8 cellular contexts compared by ENCODE assay signal in the genomic region with DNA sequence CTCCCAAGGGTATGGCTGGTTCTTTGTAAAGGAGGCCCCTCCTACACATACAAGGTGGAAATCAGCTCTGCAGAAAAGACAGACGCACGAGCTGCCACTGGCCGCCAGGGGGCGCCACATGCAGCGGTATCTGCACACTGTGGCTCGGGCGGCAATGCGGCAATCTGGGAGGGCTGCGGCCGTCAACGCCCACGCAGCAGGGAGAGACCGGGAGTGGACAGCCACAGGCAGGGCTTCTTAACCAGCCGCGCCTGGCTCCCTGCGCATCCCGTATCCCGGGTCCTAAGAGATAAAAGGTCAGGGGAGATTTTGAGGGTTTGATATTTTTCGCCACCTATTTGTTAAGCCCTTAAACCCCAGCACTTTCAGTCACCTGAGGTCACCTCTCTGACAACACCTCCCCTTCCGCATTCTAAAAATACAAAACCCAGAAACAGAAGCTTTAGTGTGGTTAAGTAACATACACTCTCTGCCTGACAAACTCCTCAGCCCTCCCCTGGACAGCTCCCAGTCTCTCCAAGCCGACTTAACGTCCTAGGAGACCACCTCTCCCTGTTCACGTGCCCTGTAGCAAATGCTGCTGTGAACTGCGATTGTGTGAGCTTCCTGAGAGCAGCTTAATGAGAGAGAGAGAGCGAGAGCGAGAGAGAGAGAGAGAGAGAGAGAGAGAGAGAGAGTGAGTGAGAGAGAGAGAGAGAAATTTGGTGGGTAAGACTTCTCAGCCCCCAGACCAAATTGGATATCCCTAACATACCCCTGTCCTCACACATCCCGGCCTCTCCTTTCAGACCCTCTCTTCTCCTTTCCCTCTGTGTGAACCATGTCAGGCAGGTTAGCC. TPM values are rescaled to one million over a fixed set of nuclear protein-coding genes. Genes with fewer than 3 reads are reported as not detected.
DNase-seq lines count a peak whose midpoint lies in the region; ATAC-seq and TF ChIP-seq lines count a peak whose summit lies in the region.

No MANE protein-coding gene starts in this region.

- H3K9me3 Mint-ChIP-seq in natural killer cell treated with Interleukin-12 subunit alpha and Interleukin-12 subunit beta and Interleukin-15 and Interleukin-18, amount 100 ng/mL, for 72 hours = no peaks in the 10 kb centered on the region
- no peaks in the 10 kb centered on the region for H3K9me3 Mint-ChIP-seq in stimulated activated naive CD8-positive, alpha-beta T cell treated with anti-CD3 and anti-CD28 coated beads, Interleukin-15, amount 100 ng/mL, for 72 hours

- H3K4me3 ChIP-seq in DND-41 (ENCODE audit: low read depth in 1 of 2, low read length in 2 of 2) = peak overlapping the region in 1 of 2 experiments; percentile 35; a peak in 2 of 4 replicates
- peak overlapping the region; percentile 31 for H3K4me3 ChIP-seq in Jurkat, Clone E6-1 (ENCODE audit: low read length)
- H3K4me3 ChIP-seq in Panc1 (ENCODE audit: low read depth in 2 of 2, low read length in 2 of 2) = peak overlapping the region in 1 of 2 experiments; percentile 8; a peak in 1 of 4 replicates
- no peak overlapping the region for H3K4me3 ChIP-seq in fibroblast of lung (replicated peaks in 1 of 4; ENCODE audit: control extremely low read depth in 1 of 4, insufficient read depth in 1 of 4, low read depth in 3 of 4, low read length in 4 of 4)

- H3K27me3 ChIP-seq in DND-41 (ENCODE audit: insufficient read depth, low read length, poor library complexity) = peaks cover 30% of the 10 kb centered on the region
- peaks cover 20% of the 10 kb centered on the region for H3K27me3 ChIP-seq in Panc1 (ENCODE audit: control insufficient read depth, insufficient read depth, low read length)
- H3K27me3 ChIP-seq in fibroblast of lung (ENCODE audit: control insufficient read depth, insufficient read depth, low read length) = peaks cover 2% of the 10 kb centered on the region

- H3K36me3 ChIP-seq in DND-41 (ENCODE audit: insufficient read depth, low read length) (no peaks in the 10 kb centered on the region), Panc1 (ENCODE audit: control insufficient read depth, insufficient read depth, low read length) (no peaks in the 10 kb centered on the region), fibroblast of lung (ENCODE audit: control insufficient read depth, insufficient read depth, low read length) (no peaks in the 10 kb centered on the region)

- POLR2A ChIA-PET in Panc1 (lab: Charles Lee) = interaction anchor here (0.7 kb wide), 1 partner anchor 454 kb away, joined by 3 read pairs; no protein-coding TSS in a partner anchor

- H3K27ac Mint-ChIP-seq in natural killer cell treated with Interleukin-12 subunit alpha and Interleukin-12 subunit beta and Interleukin-15 and Interleukin-18, amount 100 ng/mL, for 72 hours = peak overlapping the region; percentile 72 to 87
- peak overlapping the region; percentile 48 to 81 for H3K27ac Mint-ChIP-seq in stimulated activated naive CD8-positive, alpha-beta T cell treated with anti-CD3 and anti-CD28 coated beads, Interleukin-15, amount 100 ng/mL, for 72 hours

- peak overlapping the region; percentile 60 for H3K4me2 ChIP-seq in DND-41 (ENCODE audit: insufficient read depth, low read length)
- no peak overlapping the region for H3K4me2 ChIP-seq in fibroblast of lung (ENCODE audit: extremely low read depth, insufficient read depth, low read length)

- no peaks in the 10 kb centered on the region for H3K79me2 ChIP-seq in DND-41 (ENCODE audit: insufficient read depth, low read length)
- no peaks in the 10 kb centered on the region for H3K79me2 ChIP-seq in fibroblast of lung (ENCODE audit: control insufficient read depth, insufficient read depth, low read length)

- peaks cover 5% of the 10 kb centered on the region for H4K20me1 ChIP-seq in DND-41 (ENCODE audit: insufficient read depth, low read length)
- no peaks in the 10 kb centered on the region for H4K20me1 ChIP-seq in fibroblast of lung (ENCODE audit: control insufficient read depth, extremely low read depth, insufficient read depth, low read length)

- H3K9me3 ChIP-seq in DND-41 (ENCODE audit: insufficient read depth, low read length, severe bottlenecking) (no peaks in the 10 kb centered on the region), Panc1 (ENCODE audit: control insufficient read depth, insufficient read depth, low read depth, low read length) (no peaks in the 10 kb centered on the region), fibroblast of lung (ENCODE audit: control insufficient read depth, insufficient read depth, low read depth, low read length) (no peaks in the 10 kb centered on the region)

- peaks cover 29 to 33% of the 10 kb centered on the region in 2 donors for H3K4me1 Mint-ChIP-seq in natural killer cell treated with Interleukin-12 subunit alpha and Interleukin-12 subunit beta and Interleukin-15 and Interleukin-18, amount 100 ng/mL, for 72 hours (ENCODE audit: low read depth in 2 of 2)
- H3K4me1 Mint-ChIP-seq in stimulated activated naive CD8-positive, alpha-beta T cell treated with anti-CD3 and anti-CD28 coated beads, Interleukin-15, amount 100 ng/mL, for 72 hours = peaks cover 28% of the 10 kb centered on the region

- H3K36me3 Mint-ChIP-seq in natural killer cell treated with Interleukin-12 subunit alpha and Interleukin-12 subunit beta and Interleukin-15 and Interleukin-18, amount 100 ng/mL, for 72 hours = no peaks in the 10 kb centered on the region

- DNase-seq in DND-41 = peak; percentile 79
- peak; percentile 71 for DNase-seq in Jurkat, Clone E6-1 (ENCODE audit: low read depth, low spot score)
- DNase-seq in Panc1 (ENCODE audit: low read depth, low spot score) = peak; percentile 24
- peak; percentile 85 for DNase-seq in activated T-helper 1 cell treated with Interleukin-2 at 50 U/mL for 16 hours (ENCODE audit: low read depth)
- peak; percentile 50 to 64 for DNase-seq in fibroblast of lung (ENCODE audit: low read depth in 2 of 2)
- DNase-seq in natural killer cell treated with Interleukin-12 subunit alpha and Interleukin-12 subunit beta and Interleukin-15 and Interleukin-18, amount 100 ng/mL, for 72 hours (ENCODE audit: low spot score) = peak; percentile 94
- peak; percentile 86 to 90 for DNase-seq in stimulated activated naive CD8-positive, alpha-beta T cell treated with anti-CD3 and anti-CD28 coated beads, Interleukin-15, amount 100 ng/mL, for 72 hours

- TF ChIP-seq CTCF in DND-41 (IDR thresholded peaks at IDR 0.05; ENCODE audit: borderline replicate concordance, extremely low read depth, low read length, poor library complexity, severe bottlenecking) (peak; percentile 97), Panc1 (IDR thresholded peaks at IDR 0.05) (peak; percentile 91), fibroblast of lung (conservative IDR thresholded peaks at IDR 0.05 in 1 of 2, IDR thresholded peaks at IDR 0.05 in 1 of 2; ENCODE audit: low read depth in 1 of 2, low read length in 2 of 2) (peak; percentile 78 to 90)

- H3K27me3 Mint-ChIP-seq in natural killer cell treated with Interleukin-12 subunit alpha and Interleukin-12 subunit beta and Interleukin-15 and Interleukin-18, amount 100 ng/mL, for 72 hours = peaks cover 22 to 26% of the 10 kb centered on the region in 2 donors
- no peaks in the 10 kb centered on the region for H3K27me3 Mint-ChIP-seq in stimulated activated naive CD8-positive, alpha-beta T cell treated with anti-CD3 and anti-CD28 coated beads, Interleukin-15, amount 100 ng/mL, for 72 hours

- peaks cover 21% of the 10 kb centered on the region for H3K4me1 ChIP-seq in DND-41 (ENCODE audit: insufficient read depth, low read length)
- H3K4me1 ChIP-seq in Panc1 (ENCODE audit: control insufficient read depth, insufficient read depth, low read length) = 0 out of 2 replicates have a peak, but pooled peaks cover 4% of the 10 kb centered on the region
- H3K4me1 ChIP-seq in fibroblast of lung (ENCODE audit: control insufficient read depth, extremely low read depth, insufficient read depth, low read length) = no peaks in the 10 kb centered on the region

- H3K9ac ChIP-seq in DND-41 (ENCODE audit: low read depth, low read length) (no peak overlapping the region), fibroblast of lung (ENCODE audit: insufficient read depth, low read length) (no peak overlapping the region)

- intact Hi-C loops in Panc1 (cut with micrococcal nuclease; ENCODE audit: unreplicated experiment) = loop anchor here (5.0 kb wide), 2 partner anchors 62 to 163 kb away; no protein-coding TSS in a partner anchor

- no peak overlapping the region for H2AFZ ChIP-seq in DND-41 (ENCODE audit: low read depth, low read length)
- H2AFZ ChIP-seq in fibroblast of lung (ENCODE audit: low read length) = no peak overlapping the region

- no TSS peak for BruUV-seq in Panc1 (replicated peaks; lab: Mats Ljungman, UMichigan)

- ATAC-seq in DND-41 (ENCODE audit: insufficient read depth, low read depth) = peak; percentile 84
- ATAC-seq in GM21717 (IDR thresholded peaks at IDR 0.05; ENCODE audit: unreplicated experiment) = peak; percentile 58
- ATAC-seq in Panc1 = peak; percentile 90
- ATAC-seq in natural killer cell treated with Interleukin-12 subunit alpha and Interleukin-12 subunit beta and Interleukin-15 and Interleukin-18, amount 100 ng/mL, for 72 hours = peak; percentile 93 to 95
- peak; percentile 89 for ATAC-seq in stimulated activated naive CD8-positive, alpha-beta T cell treated with anti-CD3 and anti-CD28 coated beads, Interleukin-15, amount 100 ng/mL, for 72 hours

- in situ Hi-C loops in Panc1 (cut with HindIII; ENCODE audit: low pct_unique_long_range_greater_than_20kb, low sequenced_read_pairs) = no loop called here

- H3K4me3 Mint-ChIP-seq in natural killer cell treated with Interleukin-12 subunit alpha and Interleukin-12 subunit beta and Interleukin-15 and Interleukin-18, amount 100 ng/mL, for 72 hours = peak overlapping the region; percentile 88
- peak overlapping the region; percentile 86 to 91 for H3K4me3 Mint-ChIP-seq in stimulated activated naive CD8-positive, alpha-beta T cell treated with anti-CD3 and anti-CD28 coated beads, Interleukin-15, amount 100 ng/mL, for 72 hours

- H3K27ac ChIP-seq in DND-41 (ENCODE audit: low read length) = no peak overlapping the region
- no peak overlapping the region for H3K27ac ChIP-seq in Panc1 (ENCODE audit: low read length)
- H3K27ac ChIP-seq in fibroblast of lung (ENCODE audit: insufficient read depth, low read length) = no peak overlapping the region

- CTCF ChIA-PET in Panc1 (lab: Charles Lee) = interaction anchor here (0.5 to 1.3 kb wide), 6 partner anchors 14 to 163 kb away, joined by 3 to 11 read pairs (median 3); no protein-coding TSS in a partner anchor

RNA-seq across cellular contexts. Expression of gene KCNA2, which starts 13.5 kb away (rescaled TPM):
- 0.66 TPM for polyA plus RNA-seq in Jurkat, Clone E6-1 (2012; ENCODE audit: insufficient read depth, insufficient read length)
- total RNA-seq in Panc1 (2021; ENCODE audit: unreplicated experiment) (1.1 TPM), fibroblast of lung (under 0.01 and 0.17 TPM in 2 replicates)
- 0.47 TPM for polyA plus RNA-seq in Panc1 (2012; ENCODE audit: insufficient read length)
- not detected in 2 replicates for polyA plus RNA-seq in fibroblast of lung
- polyA plus RNA-seq in fibroblast of lung (2012) = not detected in 2 replicates
- polyA minus RNA-seq in fibroblast of lung (ENCODE audit: low replicate concordance) = not detected in 2 replicates
- under 1 TPM; 0.62 to 0.92 TPM for total RNA-seq in natural killer cell treated with Interleukin-12 subunit alpha and Interleukin-12 subunit beta and Interleukin-15 and Interleukin-18, amount 100 ng/mL, for 72 hours

RNA-seq across cellular contexts. Expression of gene KCNA3, which starts 55.1 kb away (rescaled TPM):
- 9.2 TPM for polyA plus RNA-seq in Jurkat, Clone E6-1 (2012; ENCODE audit: insufficient read depth, insufficient read length)
- total RNA-seq in Panc1 (2021; ENCODE audit: unreplicated experiment) (not detected), fibroblast of lung (3.3 and 5.6 TPM in 2 replicates)
- polyA plus RNA-seq in Panc1 (2012; ENCODE audit: insufficient read length) = not detected
- 2.7 and 4.6 TPM in 2 replicates for polyA plus RNA-seq in fibroblast of lung
- polyA plus RNA-seq in fibroblast of lung (2012) = 1.4 and 2.1 TPM in 2 replicates
- 7.3 and 7.8 TPM in 2 replicates for polyA minus RNA-seq in fibroblast of lung (ENCODE audit: low replicate concordance)
- 100 to 1,000 TPM in 1 of 2 donors, 10 to 100 TPM in 1; 65.7 to 105 TPM for total RNA-seq in natural killer cell treated with Interleukin-12 subunit alpha and Interleukin-12 subunit beta and Interleukin-15 and Interleukin-18, amount 100 ng/mL, for 72 hours

Comparison
In these comparisons a context has a peak if more than half of its experiments do, and no peak if none do; other contexts are left out.
1. DNase-seq: peak in every context shown above with its lines; median percentile 94 in natural killer cell treated with Interleukin-12 subunit alpha and Interleukin-12 subunit beta and Interleukin-15 and Interleukin-18, amount 100 ng/mL, for 72 hours; 88 in stimulated activated naive CD8-positive, alpha-beta T cell treated with anti-CD3 and anti-CD28 coated beads, Interleukin-15, amount 100 ng/mL, for 72 hours; 85 in activated T-helper 1 cell treated with Interleukin-2 at 50 U/mL for 16 hours; 79 in DND-41; 71 in Jurkat, Clone E6-1; 57 in fibroblast of lung; 24 in Panc1.
2. RNA of gene KCNA3, which starts 55.1 kb away (total RNA-seq): 65.7 to 105 TPM in natural killer cell treated with Interleukin-12 subunit alpha and Interleukin-12 subunit beta and Interleukin-15 and Interleukin-18, amount 100 ng/mL, for 72 hours; 3.3 to 5.6 TPM in fibroblast of lung and not detected in Panc1 (single experiment); every median in the first group is over 10 times any median in the second.
3. Peak in every context shown above with its lines, with median percentiles within 50 percentile points of each other: ATAC-seq and CTCF ChIP-seq.